Comparison of ENCODE assay signal across 8 cellular contexts in genomic region chr19:57362997-57363705, GRCh38. TPM values are rescaled to one million over a fixed set of nuclear protein-coding genes. Genes with fewer than 3 reads are reported as not detected.
DNase-seq lines count a peak whose midpoint lies in the region; ATAC-seq, FAIRE-seq and TF ChIP-seq lines count a peak whose summit lies in the region.

Gene TRAPPC2B, plus strand, starts transcription at chr19:57363551. Its CDS starts 1,283 bp downstream, at chr19:57364834.
Gene ZNF547, plus strand, starts transcription at chr19:57363551. Its CDS starts 5,005 bp downstream, at chr19:57368556.

- H3K36me3 ChIP-seq in BE2C: peaks cover 5% of the 10 kb centered on the region
- no peaks in the 10 kb centered on the region for H3K36me3 ChIP-seq in kidney epithelial cell (ENCODE audit: control insufficient read depth, insufficient read depth, low read length)

- TF ChIP-seq CTCF in BE2C (IDR thresholded peaks at IDR 0.05; ENCODE audit: low read depth, low read length): no peak
- TF ChIP-seq CTCF in kidney epithelial cell (IDR thresholded peaks at IDR 0.05; ENCODE audit: insufficient read depth, low read length, poor library complexity, severe bottlenecking): no peak

- peak; percentile 99 for FAIRE-seq in GM19239 (lab: Jason Lieb, UNC)

- H3K27ac ChIP-seq in cingulate gyrus (ENCODE audit: low read depth, low read length): peak within 1 kb of the TSS; percentile 88

- no peaks in the 10 kb centered on the region for H3K9me3 ChIP-seq in BE2C

- H3K27me3 ChIP-seq in BE2C: no peaks in the 10 kb centered on the region
- no peaks in the 10 kb centered on the region for H3K27me3 ChIP-seq in kidney epithelial cell (ENCODE audit: control insufficient read depth, insufficient read depth, low read length)

- DNase-seq in BE2C: peak; percentile 97
- peak; percentile 76 for DNase-seq in GM19239 (ENCODE audit: insufficient read length, low spot score)
- DNase-seq in NCI-H524 (lab: John Stamatoyannopoulos, UW): peak; percentile 98 to 99
- peak; percentile 97 to 99 for DNase-seq in activated CD4-positive, alpha-beta T cell treated with anti-CD3 and anti-CD28 coated beads for 4 hours
- DNase-seq in kidney epithelial cell (ENCODE audit: low read depth): peak; percentile 98
- peak; percentile 96 for DNase-seq in stimulated activated CD4-positive, alpha-beta T cell treated with anti-CD3 and anti-CD28 coated beads, Interleukin-15, amount 100 ng/mL, for 24 hours

- H3K4me3 ChIP-seq in BE2C (ENCODE audit: low read depth, low read length): peak within 1 kb of the TSS; percentile 91
- peak within 1 kb of the TSS; percentile 85 for H3K4me3 ChIP-seq in kidney epithelial cell (ENCODE audit: low read depth, low read length)

- peak; percentile 94 for ATAC-seq in HG03442 (IDR thresholded peaks at IDR 0.05; ENCODE audit: unreplicated experiment)

- H3K4me1 ChIP-seq in BE2C: no peaks in the 10 kb centered on the region

RNA-seq across cellular contexts. Expression of gene TRAPPC2B, which starts in this region (rescaled TPM):
- 15.5 TPM for polyA plus RNA-seq in BE2C (2012; ENCODE audit: insufficient read depth, insufficient read length, low read depth)
- 16.4 and 28.7 TPM in 2 replicates for total RNA-seq in kidney epithelial cell

RNA-seq across cellular contexts. Expression of gene ZNF547, which starts in this region (rescaled TPM):
- 6.8 TPM for polyA plus RNA-seq in BE2C (2012; ENCODE audit: insufficient read depth, insufficient read length, low read depth)
- 1.7 and 6.0 TPM in 2 replicates for total RNA-seq in kidney epithelial cell

Comparison
In these comparisons a context has a peak if more than half of its experiments do, and no peak if none do; other contexts are left out.
1. Peak in every context shown above with its lines: DNase-seq, ATAC-seq, H3K4me3 ChIP-seq and H3K27ac ChIP-seq.